In the genomic region with DNA sequence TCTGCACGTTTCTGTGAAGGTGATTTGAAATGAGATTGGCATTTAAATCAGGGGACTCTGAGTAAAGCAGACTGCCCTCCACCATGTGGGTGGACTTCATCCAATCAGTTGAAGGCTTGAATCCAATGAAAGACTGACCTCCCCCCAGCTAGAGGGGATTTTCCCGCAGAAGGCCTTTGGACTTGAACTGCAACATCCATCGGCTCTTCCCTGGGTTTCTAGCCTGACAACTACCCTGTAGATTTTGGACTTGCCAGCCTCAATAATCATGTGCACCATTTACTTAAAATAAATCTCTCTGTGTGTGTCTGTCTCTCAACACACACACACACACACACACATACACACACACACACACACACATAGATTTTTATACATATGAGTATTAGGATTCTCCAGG, we compare ENCODE assay signal across 11 cellular contexts.
"Had no signal": no experiment of that assay in that cellular context is flagged by ENCODE, and none has a peak within 500 bp of the region (broad histone marks: within the 10 kb centered on the region; RNA-seq: fewer than 3 reads in every experiment).

No MANE protein-coding gene starts in this region.

- H3K4me3 ChIP-seq: GM23248, GM23338, HAP-1 had no signal

- ATAC-seq: GM23338, HCT116 had no signal

- H2AFZ ChIP-seq: GM23248, GM23338 had no signal

- H3K9ac ChIP-seq: GM23248 had no signal

- FAIRE-seq: H1, H54 had no signal

- H3K27ac ChIP-seq: GM23248 had no signal

- DNase-seq: GM23248, GOT3, H7, H9, HCEC 1CT, HFFc6 had no signal

- H3K4me1 ChIP-seq: HAP-1 had no signal

- H3K36me3 ChIP-seq: HAP-1 had no signal

- H3K4me2 ChIP-seq: GM23338 had no signal
